8 cellular contexts compared by ENCODE assay signal in genomic region chr2:218329027-218329825, GRCh38. TPM values are rescaled to one million over a fixed set of nuclear protein-coding genes. Genes with fewer than 3 reads are reported as not detected.
DNase-seq lines count a peak whose midpoint lies in the region; ATAC-seq and TF ChIP-seq lines count a peak whose summit lies in the region.
"Had no signal": no experiment of that assay in that cellular context is flagged by ENCODE, and none has a peak within 500 bp of the region (broad histone marks: within the 10 kb centered on the region; RNA-seq: fewer than 3 reads in every experiment).

No MANE protein-coding gene starts in this region.

- H3K9me3 Mint-ChIP-seq in GM23338, result no peaks in the 10 kb centered on the region

- intact Hi-C loops in OCI-LY7 (cut with micrococcal nuclease; ENCODE audit: unreplicated experiment) (no loop called here), A673 (cut with micrococcal nuclease; ENCODE audit: unreplicated experiment) (no loop called here)

- BruUV-seq in OCI-LY7 (replicated peaks; lab: Mats Ljungman, UMichigan) (no TSS peak), A673 (replicated peaks; lab: Mats Ljungman, UMichigan) (no TSS peak)

- H3K36me3 ChIP-seq in GM23338 (ENCODE audit: insufficient read depth) (no peaks in the 10 kb centered on the region), OCI-LY7 (ENCODE audit: insufficient read depth, low read length) (no peaks in the 10 kb centered on the region), A673 (ENCODE audit: insufficient read depth, low read length, poor library complexity, severe bottlenecking) (no peaks in the 10 kb centered on the region)

- H3K27ac ChIP-seq in GM23338 (ENCODE audit: low read depth) (no peak overlapping the region), OCI-LY7 (ENCODE audit: low read depth, low read length, poor library complexity, severe bottlenecking) (peak overlapping the region; percentile 80), A673 (ENCODE audit: low read depth, low read length, poor library complexity, severe bottlenecking) (no peak overlapping the region)

- peaks cover 59% of the 10 kb centered on the region for H3K4me1 Mint-ChIP-seq in GM23338

- H3K27me3 ChIP-seq in GM23338 (ENCODE audit: insufficient read depth) (no peaks in the 10 kb centered on the region), A673 (replicated peaks; ENCODE audit: insufficient read depth, low read depth, low read length, poor library complexity) (no peaks in the 10 kb centered on the region)

- no peak overlapping the region for H2AFZ ChIP-seq in GM23338
- peak overlapping the region; percentile 29; the same call in 1 of the 2 replicates for H2AFZ ChIP-seq in OCI-LY7 (ENCODE audit: low read length)

- H3K4me3 Mint-ChIP-seq in GM23338, result no peak overlapping the region

- H3F3A ChIP-seq in GM23338 (replicated peaks; ENCODE audit: low read depth), result 0 out of 2 replicates have a peak, but pooled peaks cover 3% of the 10 kb centered on the region

- no peak for TF ChIP-seq CTCF in GM23338 (conservative IDR thresholded peaks at IDR 0.05; ENCODE audit: low read depth in 2 of 2)
- TF ChIP-seq CTCF in OCI-LY7 (conservative IDR thresholded peaks at IDR 0.05; ENCODE audit: low read length), result no peak
- no peak for TF ChIP-seq CTCF in A673 (conservative IDR thresholded peaks at IDR 0.05; ENCODE audit: low read depth, low read length)

- no peaks in the 10 kb centered on the region for H3K36me3 Mint-ChIP-seq in GM23338 (ENCODE audit: low read depth)

- no peaks in the 10 kb centered on the region for H3K9me3 ChIP-seq in OCI-LY7 (ENCODE audit: low read length)
- no peaks in the 10 kb centered on the region for H3K9me3 ChIP-seq in A673 (ENCODE audit: low read depth, low read length, poor library complexity, severe bottlenecking)

- H3K9me2 ChIP-seq in GM23338 (ENCODE audit: insufficient read depth) (no peaks in the 10 kb centered on the region), OCI-LY7 (ENCODE audit: insufficient read depth, low read length) (no peaks in the 10 kb centered on the region)

- H3K27me3 Mint-ChIP-seq in GM23338 (ENCODE audit: insufficient read depth, low read depth, poor library complexity), result peaks cover 12% of the 10 kb centered on the region

- H3K4me1 ChIP-seq in GM23338 (ENCODE audit: insufficient read depth), result peaks cover 36% of the 10 kb centered on the region
- peaks cover 96% of the 10 kb centered on the region for H3K4me1 ChIP-seq in OCI-LY7 (ENCODE audit: insufficient read depth, low read length, poor library complexity, severe bottlenecking)
- peaks cover 3% of the 10 kb centered on the region for H3K4me1 ChIP-seq in A673 (ENCODE audit: insufficient read depth, low read length, poor library complexity, severe bottlenecking)

- no peak overlapping the region for H3K4me3 ChIP-seq in GM23338
- peak overlapping the region; percentile 16 for H3K4me3 ChIP-seq in OCI-LY7 (ENCODE audit: low read depth, low read length, poor library complexity, severe bottlenecking)
- H3K4me3 ChIP-seq in A673 (ENCODE audit: low read depth, low read length, poor library complexity, severe bottlenecking), result no peak overlapping the region

- ATAC-seq in GM18870 (IDR thresholded peaks at IDR 0.05; ENCODE audit: unreplicated experiment) (peak; percentile 27), GM23338 (no peak)

- POLR2A ChIA-PET in OCI-LY7 (lab: Charles Lee) (interaction anchor here (1.1 to 1.6 kb wide), 3 partner anchors 12 to 41 kb away, joined by 4 to 6 read pairs (median 4); no protein-coding TSS in a partner anchor), A673 (lab: Charles Lee; ENCODE audit: low non-redundant PET) (no interaction called here)

- CTCF ChIA-PET in OCI-LY7 (lab: Charles Lee; ENCODE audit: unreplicated experiment) (interaction anchor here (0.5 to 2.5 kb wide), 2 partner anchors 20 to 27 kb away, joined by 3 to 9 read pairs; no protein-coding TSS in a partner anchor), A673 (lab: Charles Lee) (no interaction called here)

- H3K27ac Mint-ChIP-seq in GM23338, result peak overlapping the region; percentile 81; the same call in 1 of the 2 replicates

- no peaks in the 10 kb centered on the region; the same call in 1 of the 2 replicates for H4K20me1 ChIP-seq in GM23338 (replicated peaks; ENCODE audit: insufficient read depth)
- H4K20me1 ChIP-seq in OCI-LY7 (ENCODE audit: insufficient read depth, low read length), result no peaks in the 10 kb centered on the region

- no peaks in the 10 kb centered on the region for H3K79me2 ChIP-seq in GM23338 (replicated peaks; ENCODE audit: insufficient read depth)
- H3K79me2 ChIP-seq in OCI-LY7 (ENCODE audit: insufficient read depth, low read depth, low read length), result peaks cover 16% of the 10 kb centered on the region; the same call in 1 of the 2 replicates

- DNase-seq in GM23338 (ENCODE audit: low spot score), result no peak
- DNase-seq in OCI-LY7 (ENCODE audit: low spot score), result no peak
- peak; percentile 32 for DNase-seq in retina
- no peak for DNase-seq in NCI-H446 treated with DMSO at 0.1 percent for 48 hours (lab: John Stamatoyannopoulos, UW)
- no peak for DNase-seq in A673 (ENCODE audit: low spot score)
- DNase-seq in ecto neural progenitor cell (ENCODE audit: low spot score), result no peak
- DNase-seq: T1000 had no signal

- H3K4me2 ChIP-seq in GM23338 (no peak overlapping the region), OCI-LY7 (ENCODE audit: low read length) (peak overlapping the region; percentile 61)

TF ChIP-seq in GM23338, 12 proteins besides CTCF, POLR2A, EP300 and RAD21:
- TF ChIP-seq NANOG (IDR thresholded peaks at IDR 0.05; ENCODE audit: borderline replicate concordance) (no peak), CREB1 (CRISPR knock-in tag; IDR thresholded peaks at IDR 0.05; ENCODE audit: low read depth) (no peak)

RNA-seq across cellular contexts. Expression of gene CATIP, which starts 27.4 kb away (rescaled TPM):
- not detected in 2 replicates for total RNA-seq in GM23338 (2014; rRNA removed; shearing (Covaris generic))
- 0.15 and 0.23 TPM in 2 replicates for polyA plus RNA-seq in GM23338 (2016; fragmentation: Nextera tagmentation; extraction: Ambion mirVana)
- total RNA-seq in OCI-LY7 (2014; rRNA removed; shearing (Covaris generic)), result not detected in 2 replicates
- not detected in 2 replicates for total RNA-seq in OCI-LY7 (2022)
- total RNA-seq in A673 (2021), result not detected in 2 replicates

RNA-seq across cellular contexts. Expression of gene TMBIM1, which starts 36.9 kb away (rescaled TPM):
- total RNA-seq in GM23338 (2014; rRNA removed; shearing (Covaris generic)), result 16.5 and 20.8 TPM in 2 replicates
- 9.5 and 12.0 TPM in 2 replicates for polyA plus RNA-seq in GM23338 (2016; fragmentation: Nextera tagmentation; extraction: Ambion mirVana)
- 18.9 and 30.3 TPM in 2 replicates for total RNA-seq in OCI-LY7 (2014; rRNA removed; shearing (Covaris generic))
- 26.9 and 27.6 TPM in 2 replicates for total RNA-seq in OCI-LY7 (2022)
- 40.2 and 43.9 TPM in 2 replicates for total RNA-seq in A673 (2021)

RNA-seq across cellular contexts. Expression of gene SLC11A1, which starts 52.8 kb away (rescaled TPM):
- total RNA-seq in GM23338 (2014; rRNA removed; shearing (Covaris generic)), result 0.89 TPM in 1 of 2 replicates, not detected in the other
- 0.16 and 0.31 TPM in 2 replicates for polyA plus RNA-seq in GM23338 (2016; fragmentation: Nextera tagmentation; extraction: Ambion mirVana)
- total RNA-seq in OCI-LY7 (2014; rRNA removed; shearing (Covaris generic)), result 0.31 and 0.57 TPM in 2 replicates
- 0.59 and 0.78 TPM in 2 replicates for total RNA-seq in OCI-LY7 (2022)
- total RNA-seq in A673 (2021), result 0.09 TPM in 1 of 2 replicates, not detected in the other

RNA-seq across cellular contexts. Expression of gene PNKD, which starts 58.9 kb away (rescaled TPM):
- 28.2 and 36.0 TPM in 2 replicates for total RNA-seq in GM23338 (2014; rRNA removed; shearing (Covaris generic))
- polyA plus RNA-seq in GM23338 (2016; fragmentation: Nextera tagmentation; extraction: Ambion mirVana), result 77.7 and 83.3 TPM in 2 replicates
- total RNA-seq in OCI-LY7 (2014; rRNA removed; shearing (Covaris generic)), result 65.9 and 66.3 TPM in 2 replicates
- 62.2 and 74.5 TPM in 2 replicates for total RNA-seq in OCI-LY7 (2022)
- total RNA-seq in A673 (2021), result 36.7 and 44.9 TPM in 2 replicates

RNA-seq across cellular contexts. Expression of gene AAMP, which starts 59.3 kb away (rescaled TPM):
- 157 and 203 TPM in 2 replicates for total RNA-seq in GM23338 (2014; rRNA removed; shearing (Covaris generic))
- 77.8 and 90.8 TPM in 2 replicates for polyA plus RNA-seq in GM23338 (2016; fragmentation: Nextera tagmentation; extraction: Ambion mirVana)
- total RNA-seq in OCI-LY7 (2014; rRNA removed; shearing (Covaris generic)), result 97.0 and 136 TPM in 2 replicates
- total RNA-seq in OCI-LY7 (2022) (59.7 and 68.7 TPM in 2 replicates), A673 (2021) (74.7 and 78.8 TPM in 2 replicates)
